ENCODE assay signal across 26 cellular contexts in the genomic region with DNA sequence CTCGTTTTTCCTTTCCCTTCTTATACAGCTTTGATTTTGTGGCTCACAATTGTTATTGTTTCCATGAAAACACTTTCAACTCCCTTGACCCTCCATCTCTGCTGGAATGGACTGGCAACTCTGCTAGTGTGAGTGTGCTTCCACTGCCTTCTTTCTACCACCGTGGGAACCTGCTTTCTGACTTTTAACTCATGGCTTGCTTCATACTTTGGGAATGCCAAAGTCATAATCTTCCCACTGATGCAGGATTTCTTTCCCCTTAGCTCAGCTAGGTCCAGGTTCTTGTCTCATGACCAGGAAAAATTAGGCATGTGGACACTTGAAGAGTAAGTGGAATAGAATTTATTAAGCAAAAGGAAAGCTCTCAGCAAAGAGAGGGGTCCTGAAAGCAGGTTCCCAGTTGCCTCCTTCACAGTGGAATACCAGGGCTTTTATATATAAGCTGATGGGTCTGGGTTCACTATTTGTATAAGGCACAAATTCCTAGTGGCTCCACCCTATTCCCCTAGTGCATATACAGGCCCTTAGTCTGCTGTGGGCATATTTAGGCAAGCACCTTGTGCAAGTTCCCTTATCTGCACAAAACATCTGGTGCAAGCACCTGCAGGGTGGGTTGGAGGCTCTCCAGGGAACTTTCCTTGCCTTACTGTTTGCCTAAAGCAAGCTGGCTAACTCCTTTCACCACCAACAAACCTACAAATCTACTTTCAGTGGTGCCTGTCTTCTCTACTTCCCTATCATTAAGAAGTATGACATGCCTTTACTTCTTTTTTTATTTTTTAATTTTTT.
DNase-seq lines count a peak whose midpoint lies in the region; TF ChIP-seq lines count a peak whose summit lies in the region.
"Had no signal": no experiment of that assay in that cellular context is flagged by ENCODE, and none has a peak within 500 bp of the region (broad histone marks: within the 10 kb centered on the region; RNA-seq: fewer than 3 reads in every experiment).

No MANE protein-coding gene starts in this region.

- H3K36me3 Mint-ChIP-seq in immature natural killer cell = no peaks in the 10 kb centered on the region
- H3K36me3 Mint-ChIP-seq: activated naive CD8-positive, alpha-beta T cell treated with anti-CD3 and anti-CD28 coated beads, Interleukin-2, amount 10 ng/mL, durations not matched to agents 7 days and 5 days had no signal

- peaks cover 0 to 8% (median 4%) of the 10 kb centered on the region in 3 donors for H3K27me3 Mint-ChIP-seq in immature natural killer cell (ENCODE audit: low read depth in 3 of 3)

- H3K9me3 ChIP-seq in osteoblast (ENCODE audit: low read depth, low read length) = no peaks in the 10 kb centered on the region
- H3K9me3 ChIP-seq: Caco-2, lower lobe of right lung, MG63, Peyer's patch, SJCRH30, suprapubic skin, uterus had no signal

- H4K20me1 ChIP-seq in osteoblast (ENCODE audit: insufficient read depth, low read length) = no peaks in the 10 kb centered on the region

- no peak overlapping the region for H3K27ac Mint-ChIP-seq in immature natural killer cell
- H3K27ac Mint-ChIP-seq: activated CD8-positive, alpha-beta T cell treated with anti-CD3 and anti-CD28 coated beads, Interleukin-2, amount 10 ng/mL, durations not matched to agents 7 days and 5 days; activated naive CD8-positive, alpha-beta T cell treated with anti-CD3 and anti-CD28 coated beads, Interleukin-2, amount 10 ng/mL, durations not matched to agents 7 days and 5 days had no signal

- H3K4me1 ChIP-seq in osteoblast (ENCODE audit: insufficient read depth, low read length) = no peaks in the 10 kb centered on the region
- H3K4me1 ChIP-seq: Caco-2, lower lobe of right lung, Peyer's patch, SJCRH30, suprapubic skin, uterus had no signal

- H3K4me2 ChIP-seq in osteoblast (ENCODE audit: insufficient read depth, low read length) = no peak overlapping the region

- peaks cover 5% of the 10 kb centered on the region for H3K27me3 ChIP-seq in osteoblast (ENCODE audit: insufficient read depth, low read length)
- H3K27me3 ChIP-seq: MG63, Peyer's patch, SJCRH30, suprapubic skin, uterus had no signal

- H3K27ac ChIP-seq in epithelial cell of prostate (peak overlapping the region; percentile 5), osteoblast (ENCODE audit: low read depth, low read length) (peak overlapping the region; percentile 28)
- H3K27ac ChIP-seq: lower lobe of right lung, Peyer's patch, SJCRH30, suprapubic skin, uterus had no signal

- H3K4me1 Mint-ChIP-seq in immature natural killer cell = no peaks in the 10 kb centered on the region
- H3K4me1 Mint-ChIP-seq: activated naive CD8-positive, alpha-beta T cell treated with anti-CD3 and anti-CD28 coated beads, Interleukin-2, amount 10 ng/mL, durations not matched to agents 7 days and 5 days had no signal

- no peak overlapping the region for H3K4me3 ChIP-seq in NB4 (ENCODE audit: low read depth, low read length)
- H3K4me3 ChIP-seq in osteoblast (ENCODE audit: insufficient read depth, low read length) = no peak overlapping the region
- H3K4me3 ChIP-seq: lower lobe of right lung, MG63, Peyer's patch, SJCRH30, suprapubic skin, uterus had no signal

- no peak overlapping the region for H3K4me3 Mint-ChIP-seq in immature natural killer cell
- H3K4me3 Mint-ChIP-seq: activated CD8-positive, alpha-beta T cell treated with anti-CD3 and anti-CD28 coated beads, Interleukin-2, amount 10 ng/mL, durations not matched to agents 7 days and 5 days; activated naive CD8-positive, alpha-beta T cell treated with anti-CD3 and anti-CD28 coated beads, Interleukin-2, amount 10 ng/mL, durations not matched to agents 7 days and 5 days had no signal

- TF ChIP-seq CTCF in NB4 (IDR thresholded peaks at IDR 0.05; ENCODE audit: low read depth, low read length) = no peak
- TF ChIP-seq CTCF in osteoblast (IDR thresholded peaks at IDR 0.05; ENCODE audit: extremely low read depth, low read depth, low read length) = no peak

- no peak for TF ChIP-seq POLR2A in NB4 (IDR thresholded peaks at IDR 0.05; ENCODE audit: extremely low read depth, insufficient read length)

- no peaks in the 10 kb centered on the region for H3K36me3 ChIP-seq in osteoblast (ENCODE audit: insufficient read depth, low read length)
- H3K36me3 ChIP-seq: lower lobe of right lung, MG63, Peyer's patch, SJCRH30, suprapubic skin, uterus had no signal

- peak; percentile 81 for DNase-seq in EL
- DNase-seq in NB4 (ENCODE audit: low read depth) = peak; percentile 14
- no peak for DNase-seq in epithelial cell of prostate (ENCODE audit: low read depth, low spot score)
- DNase-seq in osteoblast (ENCODE audit: insufficient read length, low spot score, missing footprints) = no peak
- no peak for DNase-seq in midbrain (lab: John Stamatoyannopoulos, UW)
- DNase-seq in NCI-H1048 (lab: John Stamatoyannopoulos, UW) = no peak
- DNase-seq in immature natural killer cell = no peak
- DNase-seq in MV-4-11 (lab: John Stamatoyannopoulos, UW) = no peak
- DNase-seq: activated CD4-positive, CD25-positive, alpha-beta regulatory T cell treated with anti-CD3 and anti-CD28 coated beads, Interleukin-2, amount 50 U/mL, for 72 hours; activated CD8-positive, alpha-beta T cell treated with anti-CD3 and anti-CD28 coated beads, Interleukin-2, amount 10 ng/mL, durations not matched to agents 7 days and 5 days; activated effector memory CD4-positive, alpha-beta T cell treated with anti-CD3 and anti-CD28 coated beads, Interleukin-2, amount 50 U/mL, for 16 hours; activated naive CD8-positive, alpha-beta T cell treated with anti-CD3 and anti-CD28 coated beads, Interleukin-2, amount 10 ng/mL, durations not matched to agents 7 days and 5 days; activated T-cell treated with anti-CD3 and anti-CD28 coated beads for 4 hours; C1 segment of cervical spinal cord; Caco-2; lower lobe of right lung; NCI-H146; NCI-H524; nucleus accumbens; Peyer's patch; SJCRH30; small intestine; stimulated activated CD4-positive, alpha-beta T cell treated with anti-CD3 and anti-CD28 coated beads, Interleukin-2, amount 100 ng/mL, for 24 hours; uterus had no signal

- peaks cover 0 to 4% (median 0%) of the 10 kb centered on the region in 6 donors for H3K9me3 Mint-ChIP-seq in immature natural killer cell
- H3K9me3 Mint-ChIP-seq: activated naive CD8-positive, alpha-beta T cell treated with anti-CD3 and anti-CD28 coated beads, Interleukin-2, amount 10 ng/mL, durations not matched to agents 7 days and 5 days had no signal

- no peaks in the 10 kb centered on the region for H3K79me2 ChIP-seq in osteoblast (ENCODE audit: insufficient read depth, low read length)

- no peak overlapping the region for H2AFZ ChIP-seq in osteoblast (ENCODE audit: low read length)

Comparison
In these comparisons a context has a peak if more than half of its experiments do, and no peak if none do; other contexts are left out.
1. DNase-seq: peak in EL (single experiment) and NB4 (single experiment); none in epithelial cell of prostate (single experiment), osteoblast (single experiment), midbrain (single experiment), NCI-H1048 (single experiment), immature natural killer cell (0 of 3) and MV-4-11 (single experiment).